In the genomic region with DNA sequence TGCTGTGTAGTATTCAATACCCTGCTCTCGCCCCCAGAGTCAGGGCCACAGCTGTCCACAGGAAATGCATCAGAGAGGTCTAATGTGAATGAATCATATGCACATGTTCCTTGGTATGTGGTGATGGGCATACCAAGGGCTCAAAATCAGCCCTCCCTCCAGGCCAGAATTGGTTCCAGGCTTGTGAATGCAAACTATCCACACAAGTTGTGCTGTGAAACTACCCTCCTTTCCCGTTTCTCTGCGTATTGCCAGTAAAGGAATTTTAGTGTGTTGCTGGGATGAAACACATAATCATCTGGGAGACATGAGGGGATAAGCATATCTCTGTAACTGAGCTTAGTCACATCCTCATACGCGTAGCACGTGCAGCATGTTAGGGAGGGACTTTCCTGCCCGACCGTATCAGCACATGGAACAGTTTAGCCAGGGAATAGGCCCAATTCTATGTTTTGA, we compare ENCODE assay signal across 8 cellular contexts. TPM values are rescaled to one million over a fixed set of nuclear protein-coding genes. Genes with fewer than 3 reads are reported as not detected.
DNase-seq lines count a peak whose midpoint lies in the region; ATAC-seq, FAIRE-seq and TF ChIP-seq lines count a peak whose summit lies in the region.

No MANE protein-coding gene starts in this region.

- no peaks in the 10 kb centered on the region for H3K27me3 Mint-ChIP-seq in activated T-helper 17 cell treated with anti-CD3 and anti-CD28 coated beads, Interleukin-2, amount 50 U/mL, for 72 hours

- 0 to 1% methylated on average over 8 of the region's 8 CpGs for WGBS in GM23248 (ENCODE audit: low coverage in 1 of 2, low lambda C conversion rate in 2 of 2, missing lambda C conversion rate in 2 of 2), 2 experiments
- 20% methylated on average over 7 of the region's 8 CpGs for WGBS in SK-N-SH (ENCODE audit: low lambda C conversion rate)

- H3K4me2 ChIP-seq in GM23248 (ENCODE audit: unreplicated experiment) (peak overlapping the region; percentile 40), SK-N-SH (peak overlapping the region; percentile 61)

- no peak overlapping the region for H3K4me3 Mint-ChIP-seq in activated T-helper 17 cell treated with anti-CD3 and anti-CD28 coated beads, Interleukin-2, amount 50 U/mL, for 72 hours

- in situ Hi-C loops in GM23248 (cut with MboI), result no loop called here

- H3K4me3 ChIP-seq in GM23248 (no peak overlapping the region), SK-N-SH (ENCODE audit: low read depth in 2 of 2, low read length in 1 of 2) (no peak overlapping the region), fibroblast of pulmonary artery (replicated peaks; ENCODE audit: low read depth, low read length) (no peak overlapping the region)

- POLR2A ChIA-PET in SK-N-SH (lab: Yijun Ruan, JAX), result no interaction called here

- H3K9me3 ChIP-seq in GM23248 (ENCODE audit: low read depth) (no peaks in the 10 kb centered on the region), SK-N-SH (no peaks in the 10 kb centered on the region)

- H3F3A ChIP-seq in GM23248 (ENCODE audit: insufficient read depth) (peaks cover 36% of the 10 kb centered on the region), SK-N-SH (replicated peaks; ENCODE audit: insufficient read depth) (peaks cover 16% of the 10 kb centered on the region)

- TF ChIP-seq RAD21 in SK-N-SH (IDR thresholded peaks at IDR 0.05; ENCODE audit: low read length), result no peak

- no peak for ATAC-seq in activated T-helper 17 cell treated with anti-CD3 and anti-CD28 coated beads, Interleukin-2, amount 50 U/mL, for 72 hours (replicated peaks)
- no peak for ATAC-seq in HG03095 (IDR thresholded peaks at IDR 0.05; ENCODE audit: unreplicated experiment)

- H3K9me2 ChIP-seq in GM23248 (ENCODE audit: insufficient read depth) (no peaks in the 10 kb centered on the region), SK-N-SH (no peaks in the 10 kb centered on the region)

- no peaks in the 10 kb centered on the region for H3K36me3 Mint-ChIP-seq in activated T-helper 17 cell treated with anti-CD3 and anti-CD28 coated beads, Interleukin-2, amount 50 U/mL, for 72 hours (ENCODE audit: low read depth)

- DNase-seq in GM23248 (peak; percentile 94), SK-N-SH (peak; percentile 20), fibroblast of pulmonary artery (ENCODE audit: low read depth) (peak; percentile 98), renal cortical epithelial cell (ENCODE audit: low read depth) (peak; percentile 93), GM19239 (ENCODE audit: insufficient read length, low spot score) (no peak), LoVo (ENCODE audit: low spot score) (no peak)

- H3K27ac Mint-ChIP-seq in activated T-helper 17 cell treated with anti-CD3 and anti-CD28 coated beads, Interleukin-2, amount 50 U/mL, for 72 hours, result no peak overlapping the region

- H3K27ac ChIP-seq in GM23248 (peak overlapping the region; percentile 84), SK-N-SH (ENCODE audit: low read depth in 2 of 2, low read length in 1 of 2) (peak overlapping the region; percentile 73 to 89)

- H3K36me3 ChIP-seq in GM23248 (ENCODE audit: low read depth) (no peaks in the 10 kb centered on the region), SK-N-SH (replicated peaks in 1 of 2; ENCODE audit: control insufficient read depth in 1 of 2, insufficient read depth in 2 of 2, low read length in 1 of 2) (no peaks in the 10 kb centered on the region)

- no peak for TF ChIP-seq CTCF in SK-N-SH (IDR thresholded peaks at IDR 0.05)
- TF ChIP-seq CTCF in fibroblast of pulmonary artery (IDR thresholded peaks at IDR 0.05; ENCODE audit: low read length, missing control alignments), result no peak

- no peaks in the 10 kb centered on the region for H3K27me3 ChIP-seq in GM23248 (replicated peaks; ENCODE audit: insufficient read depth)
- H3K27me3 ChIP-seq in SK-N-SH (ENCODE audit: insufficient read depth), result no peaks in the 10 kb centered on the region

- TF ChIP-seq EP300 in SK-N-SH (IDR thresholded peaks at IDR 0.05; ENCODE audit: borderline replicate concordance in 1 of 2, low read depth in 1 of 2, low read length in 1 of 2), result peak in 1 of 2 experiments; percentile 96; a peak in 3 of 4 replicates

- no peaks in the 10 kb centered on the region for H3K79me2 ChIP-seq in GM23248 (ENCODE audit: insufficient read depth)
- H3K79me2 ChIP-seq in SK-N-SH (ENCODE audit: insufficient read depth), result no peaks in the 10 kb centered on the region

- no peak for FAIRE-seq in GM19239 (lab: Jason Lieb, UNC)

- H3K9ac ChIP-seq in GM23248, result peak overlapping the region; percentile 59
- H3K9ac ChIP-seq in SK-N-SH, result peak overlapping the region; percentile 45

- CTCF ChIA-PET in SK-N-SH (lab: Yijun Ruan, JAX), result no interaction called here

- peaks cover 6% of the 10 kb centered on the region for H3K9me3 Mint-ChIP-seq in activated T-helper 17 cell treated with anti-CD3 and anti-CD28 coated beads, Interleukin-2, amount 50 U/mL, for 72 hours

- peaks cover 29% of the 10 kb centered on the region for H3K4me1 ChIP-seq in GM23248 (ENCODE audit: insufficient read depth)
- peaks cover 0 to 12% of the 10 kb centered on the region in 2 experiments; a peak in 3 of 4 replicates for H3K4me1 ChIP-seq in SK-N-SH (ENCODE audit: control insufficient read depth in 1 of 2, insufficient read depth in 2 of 2, low read depth in 1 of 2, low read length in 1 of 2)

- H3K4me1 Mint-ChIP-seq in activated T-helper 17 cell treated with anti-CD3 and anti-CD28 coated beads, Interleukin-2, amount 50 U/mL, for 72 hours, result no peaks in the 10 kb centered on the region

- H2AFZ ChIP-seq in GM23248 (peak overlapping the region; percentile 58), SK-N-SH (ENCODE audit: low read depth) (peak overlapping the region; percentile 47)

- no peaks in the 10 kb centered on the region for H4K20me1 ChIP-seq in GM23248 (ENCODE audit: insufficient read depth)
- H4K20me1 ChIP-seq in SK-N-SH (ENCODE audit: insufficient read depth), result no peaks in the 10 kb centered on the region

TF ChIP-seq in SK-N-SH, 30 proteins besides CTCF, POLR2A, EP300 and RAD21 (continues in another document):
- TF ChIP-seq RXRA (IDR thresholded peaks at IDR 0.05; ENCODE audit: borderline replicate concordance, low read depth) (no peak; the same call in 1 of the 2 replicates), FOXJ3 (CRISPR knock-in tag; IDR thresholded peaks at IDR 0.05) (no peak), TEAD4 (IDR thresholded peaks at IDR 0.05; ENCODE audit: borderline replicate concordance, insufficient read depth) (peak; percentile 96), JUND (IDR thresholded peaks at IDR 0.05) (peak; percentile 95), FOSL2 (IDR thresholded peaks at IDR 0.05; ENCODE audit: borderline replicate concordance, low read depth) (peak; percentile 92), TCF12 (IDR thresholded peaks at IDR 0.05) (peak; percentile 97), NFIC (IDR thresholded peaks at IDR 0.05; ENCODE audit: borderline replicate concordance) (peak; percentile 60), MXI1 (IDR thresholded peaks at IDR 0.05; ENCODE audit: low read depth, low read length) (no peak), SMC3 (IDR thresholded peaks at IDR 0.05; ENCODE audit: low read depth, low read length) (no peak), CHD2 (IDR thresholded peaks at IDR 0.05; ENCODE audit: low read length, partially characterized antibody) (no peak), MEF2A (IDR thresholded peaks at IDR 0.05; ENCODE audit: borderline replicate concordance, low read depth) (no peak), RCOR1 (IDR thresholded peaks at IDR 0.05; ENCODE audit: low read length) (no peak), FOXM1 (IDR thresholded peaks at IDR 0.05; ENCODE audit: low read depth) (peak; percentile 86), GATA2 (CRISPR knock-in tag; IDR thresholded peaks at IDR 0.05) (no peak), GABPA (IDR thresholded peaks at IDR 0.05; ENCODE audit: low read depth) (no peak; the same call in 1 of the 2 replicates), POLR2AphosphoS5 (IDR thresholded peaks at IDR 0.05; ENCODE audit: low read depth, low read length) (peak; percentile 86), YY1 (IDR thresholded peaks at IDR 0.05; ENCODE audit: low read depth) (no peak), SIN3A (IDR thresholded peaks at IDR 0.05; ENCODE audit: borderline replicate concordance, low read depth, low read length) (peak; percentile 54; the same call in 1 of the 2 replicates)
- TF ChIP-seq, protein P1, sequence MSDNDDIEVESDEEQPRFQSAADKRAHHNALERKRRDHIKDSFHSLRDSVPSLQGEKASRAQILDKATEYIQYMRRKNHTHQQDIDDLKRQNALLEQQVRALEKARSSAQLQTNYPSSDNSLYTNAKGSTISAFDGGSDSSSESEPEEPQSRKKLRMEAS (IDR thresholded peaks at IDR 0.05; ENCODE audit: low read depth), result peak; percentile 99
- TF ChIP-seq, protein P2, sequence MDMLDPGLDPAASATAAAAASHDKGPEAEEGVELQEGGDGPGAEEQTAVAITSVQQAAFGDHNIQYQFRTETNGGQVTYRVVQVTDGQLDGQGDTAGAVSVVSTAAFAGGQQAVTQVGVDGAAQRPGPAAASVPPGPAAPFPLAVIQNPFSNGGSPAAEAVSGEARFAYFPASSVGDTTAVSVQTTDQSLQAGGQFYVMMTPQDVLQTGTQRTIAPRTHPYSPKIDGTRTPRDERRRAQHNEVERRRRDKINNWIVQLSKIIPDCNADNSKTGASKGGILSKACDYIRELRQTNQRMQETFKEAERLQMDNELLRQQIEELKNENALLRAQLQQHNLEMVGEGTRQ (IDR thresholded peaks at IDR 0.05; ENCODE audit: borderline replicate concordance, low read depth, low read length), result 0 out of 2 replicates have a peak, but pooled peaks have one; percentile 6

RNA-seq across cellular contexts. Expression of a gene that starts 9.2 kb away (rescaled TPM):
- 204 and 302 TPM in 2 replicates for total RNA-seq in GM23248 (2014; rRNA removed; shearing (Covaris generic))
- 82.3 and 88.5 TPM in 2 replicates for polyA plus RNA-seq in GM23248 (2016; fragmentation: Nextera tagmentation; extraction: Ambion mirVana)
- 167 and 286 TPM in 2 replicates for polyA plus RNA-seq in SK-N-SH (2012; rRNA removed)
- polyA plus RNA-seq in SK-N-SH (2012; cell fraction: cytosol; rRNA removed), result 264 and 284 TPM in 2 replicates
- 123 and 209 TPM in 2 replicates for polyA plus RNA-seq in SK-N-SH (2012; cell fraction: nucleus; rRNA removed)
- total RNA-seq in renal cortical epithelial cell, result 5.7 and 7.3 TPM in 2 replicates
- total RNA-seq in activated T-helper 17 cell treated with anti-CD3 and anti-CD28 coated beads, Interleukin-2, amount 50 U/mL, for 72 hours, result not detected

Comparison
In these comparisons a context has a peak if more than half of its experiments do, and no peak if none do; other contexts are left out.
1. DNase-seq: peak in GM23248 (single experiment), SK-N-SH (single experiment), fibroblast of pulmonary artery (single experiment) and renal cortical epithelial cell (single experiment); none in GM19239 (single experiment) and LoVo (single experiment).
2. RNA of a gene that starts 9.2 kb away (total RNA-seq): 204 to 302 TPM in GM23248; 5.7 to 7.3 TPM in renal cortical epithelial cell and not detected in activated T-helper 17 cell treated with anti-CD3 and anti-CD28 coated beads, Interleukin-2, amount 50 U/mL, for 72 hours; every median in the first group is over 10 times any median in the second.